22 cellular contexts compared by ENCODE assay signal in the genomic region with DNA sequence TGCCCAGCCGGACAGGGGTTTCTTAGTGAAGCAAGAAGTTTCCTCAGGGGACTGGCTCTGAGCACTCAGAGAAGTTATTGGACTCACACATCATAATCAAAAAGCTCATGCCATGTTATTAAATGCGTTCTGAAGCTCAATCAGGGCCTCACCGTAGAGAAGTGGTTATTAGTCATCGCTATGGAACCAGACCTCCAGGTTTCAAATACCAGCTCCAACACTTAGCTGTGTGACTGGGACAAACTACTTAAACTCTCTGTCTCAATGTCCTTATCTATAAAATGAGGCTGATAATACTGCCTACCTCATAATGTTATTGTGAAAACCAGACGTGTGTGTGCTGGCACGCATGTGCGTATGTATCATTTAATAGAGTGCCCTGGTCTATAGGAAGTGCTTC. TPM values are rescaled to one million over a fixed set of nuclear protein-coding genes. Genes with fewer than 3 reads are reported as not detected.
DNase-seq lines count a peak whose midpoint lies in the region; ATAC-seq and TF ChIP-seq lines count a peak whose summit lies in the region.
"Had no signal": no experiment of that assay in that cellular context is flagged by ENCODE, and none has a peak within 500 bp of the region (broad histone marks: within the 10 kb centered on the region; RNA-seq: fewer than 3 reads in every experiment).

No MANE protein-coding gene starts in this region.

- TF ChIP-seq CTCF in endothelial cell (IDR thresholded peaks at IDR 0.05; ENCODE audit: unreplicated experiment) = no peak

- H3K27me3 Mint-ChIP-seq in stimulated activated naive CD8-positive, alpha-beta T cell treated with anti-CD3 and anti-CD28 coated beads, Interleukin-15, Interleukin-2, amounts not matched to agents 100 ng/mL and 50 ng/mL, for 24 hours = no peaks in the 10 kb centered on the region
- no peaks in the 10 kb centered on the region for H3K27me3 Mint-ChIP-seq in stimulated activated naive CD8-positive, alpha-beta T cell treated with anti-CD3 and anti-CD28 coated beads, Interleukin-15, amount 100 ng/mL, for 72 hours
- H3K27me3 Mint-ChIP-seq in endothelial cell (ENCODE audit: unreplicated experiment) = peaks cover 7% of the 10 kb centered on the region

- H3K9me3 Mint-ChIP-seq in stimulated activated naive CD8-positive, alpha-beta T cell treated with anti-CD3 and anti-CD28 coated beads, Interleukin-15, Interleukin-2, amounts not matched to agents 100 ng/mL and 50 ng/mL, for 24 hours = no peaks in the 10 kb centered on the region
- H3K9me3 Mint-ChIP-seq in stimulated activated naive CD8-positive, alpha-beta T cell treated with anti-CD3 and anti-CD28 coated beads, Interleukin-15, amount 100 ng/mL, for 72 hours = no peaks in the 10 kb centered on the region
- no peaks in the 10 kb centered on the region for H3K9me3 Mint-ChIP-seq in endothelial cell (ENCODE audit: unreplicated experiment)

- peak overlapping the region; percentile 52 for H3K27ac Mint-ChIP-seq in stimulated activated naive CD8-positive, alpha-beta T cell treated with anti-CD3 and anti-CD28 coated beads, Interleukin-15, Interleukin-2, amounts not matched to agents 100 ng/mL and 50 ng/mL, for 24 hours
- H3K27ac Mint-ChIP-seq in stimulated activated naive CD8-positive, alpha-beta T cell treated with anti-CD3 and anti-CD28 coated beads, Interleukin-15, amount 100 ng/mL, for 72 hours = no peak overlapping the region
- peak overlapping the region; percentile 30 for H3K27ac Mint-ChIP-seq in endothelial cell (ENCODE audit: unreplicated experiment)

- DNase-seq in stimulated activated naive CD8-positive, alpha-beta T cell treated with anti-CD3 and anti-CD28 coated beads, Interleukin-15, amount 100 ng/mL, for 72 hours = no peak
- DNase-seq in endothelial cell (ENCODE audit: low spot score) = no peak
- no peak for DNase-seq in NCI-H1694 (lab: John Stamatoyannopoulos, UW)
- no peak for DNase-seq in stimulated activated CD4-positive, alpha-beta T cell treated with anti-CD3 and anti-CD28 coated beads, Interleukin-1b, Interleukin-23, amount 100 ng/mL, for 48 hours
- no peak for DNase-seq in mesenteric fat pad (ENCODE audit: low spot score)
- DNase-seq: activated CD4-positive, CD25-positive, alpha-beta regulatory T cell; activated naive CD4-positive, alpha-beta T cell; brain microvascular endothelial cell; dermis blood vessel endothelial cell; gastrocnemius medialis; HCEC 1CT; Kasumi-1; NCI-H1105 treated with DMSO at 0.1 percent for 48 hours; NCI-H748 treated with DMSO at 0.1 percent for 48 hours; PC-3; stimulated activated CD4-positive, alpha-beta T cell treated with anti-CD3 and anti-CD28 coated beads, Interleukin-2, amount 100 ng/mL, for 24 hours; substantia nigra had no signal

- ATAC-seq in stimulated activated naive CD8-positive, alpha-beta T cell treated with anti-CD3 and anti-CD28 coated beads, Interleukin-15, amount 100 ng/mL, for 72 hours = no peak
- ATAC-seq: gastrocnemius medialis, PC-3, sciatic nerve had no signal

- H3K4me3 Mint-ChIP-seq in stimulated activated naive CD8-positive, alpha-beta T cell treated with anti-CD3 and anti-CD28 coated beads, Interleukin-15, Interleukin-2, amounts not matched to agents 100 ng/mL and 50 ng/mL, for 24 hours = no peak overlapping the region
- H3K4me3 Mint-ChIP-seq in stimulated activated naive CD8-positive, alpha-beta T cell treated with anti-CD3 and anti-CD28 coated beads, Interleukin-15, amount 100 ng/mL, for 72 hours = peak overlapping the region in 1 of 2 donors; percentile 50
- no peak overlapping the region for H3K4me3 Mint-ChIP-seq in endothelial cell (ENCODE audit: unreplicated experiment)

- peaks cover 71% of the 10 kb centered on the region for H3K4me1 Mint-ChIP-seq in stimulated activated naive CD8-positive, alpha-beta T cell treated with anti-CD3 and anti-CD28 coated beads, Interleukin-15, Interleukin-2, amounts not matched to agents 100 ng/mL and 50 ng/mL, for 24 hours (ENCODE audit: low read depth)
- H3K4me1 Mint-ChIP-seq in stimulated activated naive CD8-positive, alpha-beta T cell treated with anti-CD3 and anti-CD28 coated beads, Interleukin-15, amount 100 ng/mL, for 72 hours = peaks cover 97% of the 10 kb centered on the region
- peaks cover 19% of the 10 kb centered on the region for H3K4me1 Mint-ChIP-seq in endothelial cell (ENCODE audit: unreplicated experiment)

- peaks cover 72% of the 10 kb centered on the region for H3K36me3 Mint-ChIP-seq in stimulated activated naive CD8-positive, alpha-beta T cell treated with anti-CD3 and anti-CD28 coated beads, Interleukin-15, Interleukin-2, amounts not matched to agents 100 ng/mL and 50 ng/mL, for 24 hours (ENCODE audit: low read depth)
- H3K36me3 Mint-ChIP-seq in endothelial cell (ENCODE audit: low read depth, unreplicated experiment) = peaks cover 46% of the 10 kb centered on the region

RNA-seq across cellular contexts. Expression of a gene that starts 7.3 kb away (rescaled TPM):
- 139 TPM for total RNA-seq in endothelial cell (ENCODE audit: unreplicated experiment)
- total RNA-seq in mesenteric fat pad = 164 TPM

RNA-seq across cellular contexts. Expression of a gene that starts 14.9 kb away (rescaled TPM):
- total RNA-seq in endothelial cell (ENCODE audit: unreplicated experiment) (14.0 TPM), mesenteric fat pad (22.1 TPM)

RNA-seq across cellular contexts. Expression of a gene that starts 24.4 kb away (rescaled TPM):
- 24.7 TPM for total RNA-seq in endothelial cell (ENCODE audit: unreplicated experiment)
- total RNA-seq in mesenteric fat pad = 954 TPM

RNA-seq across cellular contexts. Expression of a gene that starts 25.3 kb away (rescaled TPM):
- 17.6 TPM for total RNA-seq in endothelial cell (ENCODE audit: unreplicated experiment)
- 8.6 TPM for total RNA-seq in mesenteric fat pad

RNA-seq across cellular contexts. Expression of a gene that starts 43.6 kb away (rescaled TPM):
- total RNA-seq in endothelial cell (ENCODE audit: unreplicated experiment) (0.46 TPM), mesenteric fat pad (not detected)
- total RNA-seq: dermis blood vessel endothelial cell, gastrocnemius medialis, mononuclear cell, osteocyte, PC-3, sciatic nerve, SK-MEL-5 had no signal

Comparison
In these comparisons a context has a peak if more than half of its experiments do, and no peak if none do; other contexts are left out.
1. H3K27ac Mint-ChIP-seq: peak in stimulated activated naive CD8-positive, alpha-beta T cell treated with anti-CD3 and anti-CD28 coated beads, Interleukin-15, Interleukin-2, amounts not matched to agents 100 ng/mL and 50 ng/mL, for 24 hours (single experiment) and endothelial cell (single experiment); none in stimulated activated naive CD8-positive, alpha-beta T cell treated with anti-CD3 and anti-CD28 coated beads, Interleukin-15, amount 100 ng/mL, for 72 hours (0 of 2).
2. RNA of a gene that starts 24.4 kb away (total RNA-seq): 954 TPM in mesenteric fat pad (single experiment); 24.7 TPM in endothelial cell (single experiment); every median in the first group is over 10 times any median in the second.